16 cellular contexts compared by ENCODE assay signal in genomic region chr5:170525450-170526211, GRCh38. TPM values are rescaled to one million over a fixed set of nuclear protein-coding genes. Genes with fewer than 3 reads are reported as not detected.
A peak's percentile ranks its signal among the peaks of the same experiment; 100 is the strongest.
DNase-seq lines count a peak whose midpoint lies in the region; ATAC-seq and TF ChIP-seq lines count a peak whose summit lies in the region.
"Had no signal": no experiment of that assay in that cellular context is flagged by ENCODE, and none has a peak within 500 bp of the region (broad histone marks: within the 10 kb centered on the region; RNA-seq: fewer than 3 reads in every experiment).

No MANE protein-coding gene starts in this region.

- H3K27ac ChIP-seq in heart left ventricle: no peak overlapping the region
- no peak overlapping the region for H3K27ac ChIP-seq in left ventricle myocardium inferior (replicated peaks)
- H3K27ac ChIP-seq in heart right ventricle: no peak overlapping the region
- no peak overlapping the region for H3K27ac ChIP-seq in sigmoid colon
- H3K27ac ChIP-seq in Peyer's patch: no peak overlapping the region
- H3K27ac ChIP-seq: BLaER1 treated with 17β-estradiol and CSF1 and Interleukin-3, amounts not matched to agents 10 nM and 100 nM had no signal

- no peaks in the 10 kb centered on the region for H3K36me3 ChIP-seq in heart left ventricle
- H3K36me3 ChIP-seq in left ventricle myocardium inferior: no peaks in the 10 kb centered on the region
- H3K36me3 ChIP-seq in heart right ventricle: no peaks in the 10 kb centered on the region
- no peaks in the 10 kb centered on the region for H3K36me3 ChIP-seq in sigmoid colon
- H3K36me3 ChIP-seq in Peyer's patch: no peaks in the 10 kb centered on the region
- H3K36me3 ChIP-seq: BLaER1 treated with 17β-estradiol and CSF1 and Interleukin-3, amounts not matched to agents 10 nM and 100 nM had no signal

- intact Hi-C loops in heart left ventricle (cut with DNase I) (no loop called here), left ventricle myocardium inferior (cut with micrococcal nuclease) (no loop called here), heart right ventricle (cut with DNase I) (no loop called here), sigmoid colon (cut with DNase I) (no loop called here)

- H3K4me3 ChIP-seq in heart left ventricle: no peak overlapping the region
- no peak overlapping the region for H3K4me3 ChIP-seq in left ventricle myocardium inferior
- H3K4me3 ChIP-seq in heart right ventricle: no peak overlapping the region
- no peak overlapping the region for H3K4me3 ChIP-seq in sigmoid colon
- H3K4me3 ChIP-seq in Peyer's patch: no peak overlapping the region
- H3K4me3 ChIP-seq: BLaER1 treated with 17β-estradiol and CSF1 and Interleukin-3, amounts not matched to agents 10 nM and 100 nM had no signal

- DNase-seq in heart left ventricle (peak in 1 of 5 donors; percentile 40), left ventricle myocardium inferior (no peak), heart right ventricle (no peak), mesenteric fat pad (ENCODE audit: low spot score) (peak; percentile 62), sigmoid colon (peak; percentile 21), Peyer's patch (no peak)
- DNase-seq: ACHN; CD4-positive, CD25-positive, alpha-beta regulatory T cell; DMS53; GF-D8; HCEC 1CT; HFFc6 had no signal

- H3K4me1 ChIP-seq in heart left ventricle (peaks cover 0 to 26% (median 7%) of the 10 kb centered on the region in 12 donors), left ventricle myocardium inferior (peaks cover 32% of the 10 kb centered on the region), heart right ventricle (peaks cover 6 to 30% (median 15%) of the 10 kb centered on the region in 9 donors), sigmoid colon (peaks cover 0 to 10% (median 5%) of the 10 kb centered on the region in 4 donors), Peyer's patch (peaks cover 0 to 10% (median 0%) of the 10 kb centered on the region in 4 donors)

- H3K27me3 ChIP-seq in heart left ventricle (no peaks in the 10 kb centered on the region), left ventricle myocardium inferior (ENCODE audit: low read depth) (peaks cover 9% of the 10 kb centered on the region), heart right ventricle (peaks cover 0 to 3% (median 0%) of the 10 kb centered on the region in 7 donors), sigmoid colon (peaks cover 0 to 8% (median 0%) of the 10 kb centered on the region in 3 donors), Peyer's patch (no peaks in the 10 kb centered on the region)
- H3K27me3 ChIP-seq: BLaER1 treated with 17β-estradiol and CSF1 and Interleukin-3, amounts not matched to agents 10 nM and 100 nM had no signal

- ATAC-seq in heart left ventricle (peak; percentile 33 to 79 (median 65)), heart right ventricle (peak in 6 of 8 donors; percentile 29 to 84 (median 68)), HG03342 (IDR thresholded peaks at IDR 0.05; ENCODE audit: unreplicated experiment) (no peak)
- ATAC-seq in activated CD4-positive, CD25-positive, alpha-beta regulatory T cell treated with anti-CD3 and anti-CD28 coated beads, Interleukin-2, amount 50 U/mL, for 24 hours: no peak

- TF ChIP-seq CTCF in heart left ventricle (IDR thresholded peaks at IDR 0.05): no peak
- TF ChIP-seq CTCF in left ventricle myocardium inferior (IDR thresholded peaks at IDR 0.05; ENCODE audit: borderline replicate concordance): no peak
- TF ChIP-seq CTCF in heart right ventricle (IDR thresholded peaks at IDR 0.05): no peak
- no peak for TF ChIP-seq CTCF in sigmoid colon (IDR thresholded peaks at IDR 0.05)
- TF ChIP-seq CTCF in Peyer's patch (IDR thresholded peaks at IDR 0.05): no peak

- 66 to 77% (median 74%) methylated on average over 6 to 7 of the region's 7 CpGs for WGBS in heart left ventricle, 4 donors
- 77 to 79% methylated on average over 7 of the region's 7 CpGs for WGBS in heart right ventricle, 2 donors
- 89% methylated on average over 7 of the region's 7 CpGs for WGBS in sigmoid colon, 2 donors

- no peak for TF ChIP-seq POLR2A in heart left ventricle (IDR thresholded peaks at IDR 0.05)
- no peak for TF ChIP-seq POLR2A in sigmoid colon (IDR thresholded peaks at IDR 0.05)
- TF ChIP-seq POLR2A in Peyer's patch (IDR thresholded peaks at IDR 0.05): no peak

- TF ChIP-seq EP300 in sigmoid colon (IDR thresholded peaks at IDR 0.05): no peak

- H3K9me3 ChIP-seq in heart left ventricle: peaks cover 0 to 6% (median 0%) of the 10 kb centered on the region in 12 donors
- H3K9me3 ChIP-seq in left ventricle myocardium inferior (replicated peaks): no peaks in the 10 kb centered on the region
- H3K9me3 ChIP-seq in heart right ventricle: peaks cover 0 to 4% (median 0%) of the 10 kb centered on the region in 11 donors
- no peaks in the 10 kb centered on the region for H3K9me3 ChIP-seq in sigmoid colon
- H3K9me3 ChIP-seq in Peyer's patch: no peaks in the 10 kb centered on the region
- H3K9me3 ChIP-seq: BLaER1 treated with 17β-estradiol and CSF1 and Interleukin-3, amounts not matched to agents 10 nM and 100 nM had no signal

RNA-seq across cellular contexts. Expression of gene KCNIP1, which starts 21.8 kb away (rescaled TPM):
- 1 to 10 TPM in 2 of 9 donors, under 1 TPM in 1, not detected in 6; 0.52 to 1.3 (median 1.2) TPM for total RNA-seq in heart left ventricle
- not detected for polyA plus RNA-seq in heart left ventricle
- total RNA-seq in left ventricle myocardium inferior: 0.16 TPM
- total RNA-seq in heart right ventricle: under 1 TPM in 4 of 10 donors, not detected in 6; 0.11 to 0.67 (median 0.27) TPM
- under 1 TPM in 1 of 2 donors, not detected in 1; 0.06 TPM for polyA plus RNA-seq in heart right ventricle
- total RNA-seq in mesenteric fat pad: not detected
- 1 to 10 TPM in 3 of 4 donors, under 1 TPM in 1; 0.49 to 2.8 (median 1.3) TPM for total RNA-seq in sigmoid colon
- polyA plus RNA-seq in sigmoid colon: under 1 TPM in 1 of 3 donors, not detected in 2; 0.28 TPM
- not detected for total RNA-seq in Peyer's patch
- total RNA-seq: A172; CD4-positive, CD25-positive, alpha-beta regulatory T cell; HFFc6 had no signal
- polyA plus RNA-seq: CD4-positive, CD25-positive, alpha-beta regulatory T cell had no signal

Comparison
In these comparisons a context has a peak if more than half of its experiments do, and no peak if none do; other contexts are left out.
1. ATAC-seq: peak in heart left ventricle (4 of 4) and heart right ventricle (6 of 8); none in activated CD4-positive, CD25-positive, alpha-beta regulatory T cell treated with anti-CD3 and anti-CD28 coated beads, Interleukin-2, amount 50 U/mL, for 24 hours (0 of 2) and HG03342 (single experiment).
2. DNase-seq: peak in mesenteric fat pad (single experiment) and sigmoid colon (single experiment); none in left ventricle myocardium inferior (single experiment), heart right ventricle (0 of 2) and Peyer's patch (0 of 3).